ENCODE assay signal across 6 cellular contexts in the genomic region with DNA sequence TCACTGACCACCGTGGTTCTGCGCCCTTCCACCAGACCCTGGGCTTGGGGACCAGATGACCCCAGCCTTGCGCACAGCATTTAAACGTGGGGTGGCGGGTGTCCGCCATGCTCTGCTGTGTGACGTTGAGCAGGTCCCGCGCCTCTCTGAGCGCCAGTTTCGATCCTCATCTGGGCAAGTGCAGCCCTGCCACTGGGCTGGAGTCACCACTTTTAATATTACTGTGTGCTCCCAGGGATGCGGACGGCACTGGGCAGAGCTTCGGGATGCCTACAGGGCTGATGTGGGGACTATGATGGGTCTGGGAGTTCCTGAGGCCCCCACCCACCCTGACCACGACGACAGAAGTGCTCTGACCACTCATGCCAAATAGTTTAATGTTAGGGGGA.
A peak's percentile ranks its signal among the peaks of the same experiment; 100 is the strongest.
DNase-seq lines count a peak whose midpoint lies in the region; ATAC-seq and TF ChIP-seq lines count a peak whose summit lies in the region.

No MANE protein-coding gene starts in this region.

- no peaks in the 10 kb centered on the region for H3K36me3 ChIP-seq in neutrophil

- no peak for ATAC-seq in HG02852 (IDR thresholded peaks at IDR 0.05; ENCODE audit: unreplicated experiment)

- peaks cover 13 to 15% of the 10 kb centered on the region in 2 experiments for H3K4me1 ChIP-seq in neutrophil (ENCODE audit: control insufficient read depth in 1 of 2, insufficient read depth in 1 of 2, low read depth in 1 of 2, low read length in 1 of 2)

- H3K27me3 ChIP-seq in neutrophil: peaks cover 6% of the 10 kb centered on the region

- no peaks in the 10 kb centered on the region for H3K9me3 ChIP-seq in neutrophil

- peak overlapping the region; percentile 55 for H3K4me3 ChIP-seq in HFF-Myc (replicated peaks; ENCODE audit: low read depth, low read length)
- H3K4me3 ChIP-seq in cardiac fibroblast (replicated peaks in 1 of 2; ENCODE audit: low read depth in 2 of 2, low read length in 2 of 2): peak overlapping the region; percentile 70 to 71
- H3K4me3 ChIP-seq in neutrophil (ENCODE audit: low read depth in 1 of 2, low read length in 1 of 2): peak overlapping the region; percentile 74 to 80

- TF ChIP-seq CTCF in HFF-Myc (IDR thresholded peaks at IDR 0.05; ENCODE audit: low read depth, low read length, missing control alignments) (no peak), cardiac fibroblast (IDR thresholded peaks at IDR 0.05; ENCODE audit: low read depth, low read length) (no peak), neutrophil (IDR thresholded peaks at IDR 0.05) (no peak)

- H3K27ac ChIP-seq in neutrophil: peak overlapping the region; percentile 83

- no peak for DNase-seq in HFF-Myc (ENCODE audit: extremely low read depth, low read depth)
- no peak for DNase-seq in cardiac fibroblast (ENCODE audit: low read depth in 2 of 2)
- DNase-seq in CD1c-positive myeloid dendritic cell (ENCODE audit: extremely low spot score): no peak
- DNase-seq in midbrain (lab: John Stamatoyannopoulos, UW): no peak
